ENCODE assay signal across 1 cellular context in genomic region chr7:131652194-131652593, GRCh38.
TF ChIP-seq lines count a peak whose summit lies in the region.

No MANE protein-coding gene starts in this region.

TF ChIP-seq in IMR-90, 13 proteins besides CTCF, POLR2A, EP300 and RAD21 (continued from another document):
- no peak for TF ChIP-seq CHD1 (IDR thresholded peaks at IDR 0.05; ENCODE audit: low read depth, low read length)
- no peak for TF ChIP-seq BHLHE40 (IDR thresholded peaks at IDR 0.05; ENCODE audit: low read depth, low read length)
- no peak for TF ChIP-seq USF2 (IDR thresholded peaks at IDR 0.05; ENCODE audit: low read depth, low read length)
- no peak for TF ChIP-seq RCOR1 (IDR thresholded peaks at IDR 0.05; ENCODE audit: insufficient replicate concordance, low read length)
